1 cellular context compared by ENCODE assay signal in the genomic region with DNA sequence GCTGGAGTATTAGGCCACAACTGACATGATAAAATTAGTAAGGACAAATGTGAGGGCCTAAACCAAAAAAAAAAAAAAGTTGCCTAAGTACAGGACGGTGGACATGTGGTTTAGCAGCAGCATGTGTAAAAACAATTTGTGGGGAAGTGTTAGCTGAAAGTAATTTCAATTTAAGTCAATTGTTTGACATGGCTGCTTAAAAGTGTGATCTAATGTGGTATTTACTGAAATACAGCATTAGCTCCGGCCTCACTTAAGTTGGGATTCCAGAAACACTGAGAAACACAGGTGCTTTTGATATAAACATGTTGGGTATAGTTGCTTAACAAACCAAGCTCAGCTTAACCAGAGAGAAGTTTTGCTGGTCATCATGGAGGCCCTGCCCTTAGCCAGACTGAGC.
TF ChIP-seq lines count a peak whose summit lies in the region.

No MANE protein-coding gene starts in this region.

TF ChIP-seq in GM12878, 131 proteins besides CTCF, POLR2A, EP300 and RAD21 (continued from another document and continues in another):
- TF ChIP-seq ZNF622 (IDR thresholded peaks at IDR 0.05), result no peak
- TF ChIP-seq JUNB (IDR thresholded peaks at IDR 0.05), result no peak
- TF ChIP-seq, protein P1, sequence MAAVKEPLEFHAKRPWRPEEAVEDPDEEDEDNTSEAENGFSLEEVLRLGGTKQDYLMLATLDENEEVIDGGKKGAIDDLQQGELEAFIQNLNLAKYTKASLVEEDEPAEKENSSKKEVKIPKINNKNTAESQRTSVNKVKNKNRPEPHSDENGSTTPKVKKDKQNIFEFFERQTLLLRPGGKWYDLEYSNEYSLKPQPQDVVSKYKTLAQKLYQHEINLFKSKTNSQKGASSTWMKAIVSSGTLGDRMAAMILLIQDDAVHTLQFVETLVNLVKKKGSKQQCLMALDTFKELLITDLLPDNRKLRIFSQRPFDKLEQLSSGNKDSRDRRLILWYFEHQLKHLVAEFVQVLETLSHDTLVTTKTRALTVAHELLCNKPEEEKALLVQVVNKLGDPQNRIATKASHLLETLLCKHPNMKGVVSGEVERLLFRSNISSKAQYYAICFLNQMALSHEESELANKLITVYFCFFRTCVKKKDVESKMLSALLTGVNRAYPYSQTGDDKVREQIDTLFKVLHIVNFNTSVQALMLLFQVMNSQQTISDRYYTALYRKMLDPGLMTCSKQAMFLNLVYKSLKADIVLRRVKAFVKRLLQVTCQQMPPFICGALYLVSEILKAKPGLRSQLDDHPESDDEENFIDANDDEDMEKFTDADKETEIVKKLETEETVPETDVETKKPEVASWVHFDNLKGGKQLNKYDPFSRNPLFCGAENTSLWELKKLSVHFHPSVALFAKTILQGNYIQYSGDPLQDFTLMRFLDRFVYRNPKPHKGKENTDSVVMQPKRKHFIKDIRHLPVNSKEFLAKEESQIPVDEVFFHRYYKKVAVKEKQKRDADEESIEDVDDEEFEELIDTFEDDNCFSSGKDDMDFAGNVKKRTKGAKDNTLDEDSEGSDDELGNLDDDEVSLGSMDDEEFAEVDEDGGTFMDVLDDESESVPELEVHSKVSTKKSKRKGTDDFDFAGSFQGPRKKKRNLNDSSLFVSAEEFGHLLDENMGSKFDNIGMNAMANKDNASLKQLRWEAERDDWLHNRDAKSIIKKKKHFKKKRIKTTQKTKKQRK (IDR thresholded peaks at IDR 0.05; ENCODE audit: low read depth, low read length), result no peak
- TF ChIP-seq, protein P2, sequence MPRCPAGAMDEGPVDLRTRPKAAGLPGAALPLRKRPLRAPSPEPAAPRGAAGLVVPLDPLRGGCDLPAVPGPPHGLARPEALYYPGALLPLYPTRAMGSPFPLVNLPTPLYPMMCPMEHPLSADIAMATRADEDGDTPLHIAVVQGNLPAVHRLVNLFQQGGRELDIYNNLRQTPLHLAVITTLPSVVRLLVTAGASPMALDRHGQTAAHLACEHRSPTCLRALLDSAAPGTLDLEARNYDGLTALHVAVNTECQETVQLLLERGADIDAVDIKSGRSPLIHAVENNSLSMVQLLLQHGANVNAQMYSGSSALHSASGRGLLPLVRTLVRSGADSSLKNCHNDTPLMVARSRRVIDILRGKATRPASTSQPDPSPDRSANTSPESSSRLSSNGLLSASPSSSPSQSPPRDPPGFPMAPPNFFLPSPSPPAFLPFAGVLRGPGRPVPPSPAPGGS (IDR thresholded peaks at IDR 0.05; ENCODE audit: borderline replicate concordance, insufficient read depth, low read depth, low read length, poor library complexity, severe bottlenecking), result no peak
- no peak for TF ChIP-seq YY1 (IDR thresholded peaks at IDR 0.05; ENCODE audit: low read depth, low read length)
- no peak for TF ChIP-seq MEF2B (IDR thresholded peaks at IDR 0.05; ENCODE audit: partially characterized antibody, poor library complexity, severe bottlenecking)
- TF ChIP-seq RUNX3 (IDR thresholded peaks at IDR 0.05; ENCODE audit: low read length), result peak; percentile 83
- peak; percentile 28; the same call in 1 of the 2 replicates for TF ChIP-seq IKZF1 (conservative IDR thresholded peaks at IDR 0.05)
- TF ChIP-seq, protein P3, sequence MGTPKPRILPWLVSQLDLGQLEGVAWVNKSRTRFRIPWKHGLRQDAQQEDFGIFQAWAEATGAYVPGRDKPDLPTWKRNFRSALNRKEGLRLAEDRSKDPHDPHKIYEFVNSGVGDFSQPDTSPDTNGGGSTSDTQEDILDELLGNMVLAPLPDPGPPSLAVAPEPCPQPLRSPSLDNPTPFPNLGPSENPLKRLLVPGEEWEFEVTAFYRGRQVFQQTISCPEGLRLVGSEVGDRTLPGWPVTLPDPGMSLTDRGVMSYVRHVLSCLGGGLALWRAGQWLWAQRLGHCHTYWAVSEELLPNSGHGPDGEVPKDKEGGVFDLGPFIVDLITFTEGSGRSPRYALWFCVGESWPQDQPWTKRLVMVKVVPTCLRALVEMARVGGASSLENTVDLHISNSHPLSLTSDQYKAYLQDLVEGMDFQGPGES (IDR thresholded peaks at IDR 0.05), result no peak
- no peak for TF ChIP-seq ZNF217 (IDR thresholded peaks at IDR 0.05)
- TF ChIP-seq PML (IDR thresholded peaks at IDR 0.05; ENCODE audit: low read length), result no peak
- TF ChIP-seq, protein P4, sequence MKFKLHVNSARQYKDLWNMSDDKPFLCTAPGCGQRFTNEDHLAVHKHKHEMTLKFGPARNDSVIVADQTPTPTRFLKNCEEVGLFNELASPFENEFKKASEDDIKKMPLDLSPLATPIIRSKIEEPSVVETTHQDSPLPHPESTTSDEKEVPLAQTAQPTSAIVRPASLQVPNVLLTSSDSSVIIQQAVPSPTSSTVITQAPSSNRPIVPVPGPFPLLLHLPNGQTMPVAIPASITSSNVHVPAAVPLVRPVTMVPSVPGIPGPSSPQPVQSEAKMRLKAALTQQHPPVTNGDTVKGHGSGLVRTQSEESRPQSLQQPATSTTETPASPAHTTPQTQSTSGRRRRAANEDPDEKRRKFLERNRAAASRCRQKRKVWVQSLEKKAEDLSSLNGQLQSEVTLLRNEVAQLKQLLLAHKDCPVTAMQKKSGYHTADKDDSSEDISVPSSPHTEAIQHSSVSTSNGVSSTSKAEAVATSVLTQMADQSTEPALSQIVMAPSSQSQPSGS (IDR thresholded peaks at IDR 0.05; ENCODE audit: low read length), result 0 out of 2 replicates have a peak, but pooled peaks have one; percentile 25
- TF ChIP-seq GATAD2B (conservative IDR thresholded peaks at IDR 0.05; ENCODE audit: low read depth), result no peak; the same call in 1 of the 2 replicates
- 0 out of 2 replicates have a peak, but pooled peaks have one; percentile 16 for TF ChIP-seq SPI1 (IDR thresholded peaks at IDR 0.05; ENCODE audit: borderline replicate concordance, insufficient read depth, low read depth, low read length)
- no peak for TF ChIP-seq FOXM1 (IDR thresholded peaks at IDR 0.05; ENCODE audit: low read depth, low read length)
- peak; percentile 25; the same call in 1 of the 2 replicates for TF ChIP-seq NFIC (IDR thresholded peaks at IDR 0.05; ENCODE audit: low read depth, low read length)
- no peak for TF ChIP-seq MYB (IDR thresholded peaks at IDR 0.05; ENCODE audit: borderline replicate concordance, low read depth, low read length)
- TF ChIP-seq, protein P5, sequence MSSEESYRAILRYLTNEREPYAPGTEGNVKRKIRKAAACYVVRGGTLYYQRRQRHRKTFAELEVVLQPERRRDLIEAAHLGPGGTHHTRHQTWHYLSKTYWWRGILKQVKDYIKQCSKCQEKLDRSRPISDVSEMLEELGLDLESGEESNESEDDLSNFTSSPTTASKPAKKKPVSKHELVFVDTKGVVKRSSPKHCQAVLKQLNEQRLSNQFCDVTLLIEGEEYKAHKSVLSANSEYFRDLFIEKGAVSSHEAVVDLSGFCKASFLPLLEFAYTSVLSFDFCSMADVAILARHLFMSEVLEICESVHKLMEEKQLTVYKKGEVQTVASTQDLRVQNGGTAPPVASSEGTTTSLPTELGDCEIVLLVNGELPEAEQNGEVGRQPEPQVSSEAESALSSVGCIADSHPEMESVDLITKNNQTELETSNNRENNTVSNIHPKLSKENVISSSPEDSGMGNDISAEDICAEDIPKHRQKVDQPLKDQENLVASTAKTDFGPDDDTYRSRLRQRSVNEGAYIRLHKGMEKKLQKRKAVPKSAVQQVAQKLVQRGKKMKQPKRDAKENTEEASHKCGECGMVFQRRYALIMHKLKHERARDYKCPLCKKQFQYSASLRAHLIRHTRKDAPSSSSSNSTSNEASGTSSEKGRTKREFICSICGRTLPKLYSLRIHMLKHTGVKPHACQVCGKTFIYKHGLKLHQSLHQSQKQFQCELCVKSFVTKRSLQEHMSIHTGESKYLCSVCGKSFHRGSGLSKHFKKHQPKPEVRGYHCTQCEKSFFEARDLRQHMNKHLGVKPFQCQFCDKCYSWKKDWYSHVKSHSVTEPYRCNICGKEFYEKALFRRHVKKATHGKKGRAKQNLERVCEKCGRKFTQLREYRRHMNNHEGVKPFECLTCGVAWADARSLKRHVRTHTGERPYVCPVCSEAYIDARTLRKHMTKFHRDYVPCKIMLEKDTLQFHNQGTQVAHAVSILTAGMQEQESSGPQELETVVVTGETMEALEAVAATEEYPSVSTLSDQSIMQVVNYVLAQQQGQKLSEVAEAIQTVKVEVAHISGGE (CRISPR knock-in tag; IDR thresholded peaks at IDR 0.05), result no peak
- TF ChIP-seq, protein P6, sequence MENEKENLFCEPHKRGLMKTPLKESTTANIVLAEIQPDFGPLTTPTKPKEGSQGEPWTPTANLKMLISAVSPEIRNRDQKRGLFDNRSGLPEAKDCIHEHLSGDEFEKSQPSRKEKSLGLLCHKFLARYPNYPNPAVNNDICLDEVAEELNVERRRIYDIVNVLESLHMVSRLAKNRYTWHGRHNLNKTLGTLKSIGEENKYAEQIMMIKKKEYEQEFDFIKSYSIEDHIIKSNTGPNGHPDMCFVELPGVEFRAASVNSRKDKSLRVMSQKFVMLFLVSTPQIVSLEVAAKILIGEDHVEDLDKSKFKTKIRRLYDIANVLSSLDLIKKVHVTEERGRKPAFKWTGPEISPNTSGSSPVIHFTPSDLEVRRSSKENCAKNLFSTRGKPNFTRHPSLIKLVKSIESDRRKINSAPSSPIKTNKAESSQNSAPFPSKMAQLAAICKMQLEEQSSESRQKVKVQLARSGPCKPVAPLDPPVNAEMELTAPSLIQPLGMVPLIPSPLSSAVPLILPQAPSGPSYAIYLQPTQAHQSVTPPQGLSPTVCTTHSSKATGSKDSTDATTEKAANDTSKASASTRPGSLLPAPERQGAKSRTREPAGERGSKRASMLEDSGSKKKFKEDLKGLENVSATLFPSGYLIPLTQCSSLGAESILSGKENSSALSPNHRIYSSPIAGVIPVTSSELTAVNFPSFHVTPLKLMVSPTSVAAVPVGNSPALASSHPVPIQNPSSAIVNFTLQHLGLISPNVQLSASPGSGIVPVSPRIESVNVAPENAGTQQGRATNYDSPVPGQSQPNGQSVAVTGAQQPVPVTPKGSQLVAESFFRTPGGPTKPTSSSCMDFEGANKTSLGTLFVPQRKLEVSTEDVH (IDR thresholded peaks at IDR 0.05; ENCODE audit: low read depth, partially characterized antibody), result no peak
- TF ChIP-seq, protein P7, sequence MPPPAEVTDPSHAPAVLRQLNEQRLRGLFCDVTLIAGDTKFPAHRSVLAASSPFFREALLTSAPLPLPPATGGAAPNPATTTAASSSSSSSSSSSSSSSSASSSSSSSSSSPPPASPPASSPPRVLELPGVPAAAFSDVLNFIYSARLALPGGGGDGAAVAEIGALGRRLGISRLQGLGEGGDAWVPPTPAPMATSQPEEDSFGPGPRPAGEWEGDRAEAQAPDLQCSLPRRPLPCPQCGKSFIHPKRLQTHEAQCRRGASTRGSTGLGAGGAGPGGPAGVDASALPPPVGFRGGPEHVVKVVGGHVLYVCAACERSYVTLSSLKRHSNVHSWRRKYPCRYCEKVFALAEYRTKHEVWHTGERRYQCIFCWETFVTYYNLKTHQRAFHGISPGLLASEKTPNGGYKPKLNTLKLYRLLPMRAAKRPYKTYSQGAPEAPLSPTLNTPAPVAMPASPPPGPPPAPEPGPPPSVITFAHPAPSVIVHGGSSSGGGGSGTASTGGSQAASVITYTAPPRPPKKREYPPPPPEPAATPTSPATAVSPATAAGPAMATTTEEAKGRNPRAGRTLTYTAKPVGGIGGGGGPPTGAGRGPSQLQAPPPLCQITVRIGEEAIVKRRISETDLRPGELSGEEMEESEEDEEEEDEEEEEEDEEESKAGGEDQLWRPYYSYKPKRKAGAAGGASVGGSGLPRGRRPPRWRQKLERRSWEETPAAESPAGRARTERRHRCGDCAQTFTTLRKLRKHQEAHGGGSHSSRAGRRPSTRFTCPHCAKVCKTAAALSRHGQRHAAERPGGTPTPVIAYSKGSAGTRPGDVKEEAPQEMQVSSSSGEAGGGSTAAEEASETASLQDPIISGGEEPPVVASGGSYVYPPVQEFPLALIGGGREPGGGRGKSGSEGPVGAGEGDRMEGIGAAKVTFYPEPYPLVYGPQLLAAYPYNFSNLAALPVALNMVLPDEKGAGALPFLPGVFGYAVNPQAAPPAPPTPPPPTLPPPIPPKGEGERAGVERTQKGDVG (CRISPR knock-in tag; IDR thresholded peaks at IDR 0.05), result no peak
- no peak for TF ChIP-seq CREB1 (IDR thresholded peaks at IDR 0.05; ENCODE audit: low read depth)
- no peak for TF ChIP-seq PAX8 (IDR thresholded peaks at IDR 0.05)
- TF ChIP-seq RAD51 (IDR thresholded peaks at IDR 0.05), result no peak
- no peak for TF ChIP-seq SIX5 (IDR thresholded peaks at IDR 0.05; ENCODE audit: low read depth, low read length, severe bottlenecking)
- TF ChIP-seq, protein P8, sequence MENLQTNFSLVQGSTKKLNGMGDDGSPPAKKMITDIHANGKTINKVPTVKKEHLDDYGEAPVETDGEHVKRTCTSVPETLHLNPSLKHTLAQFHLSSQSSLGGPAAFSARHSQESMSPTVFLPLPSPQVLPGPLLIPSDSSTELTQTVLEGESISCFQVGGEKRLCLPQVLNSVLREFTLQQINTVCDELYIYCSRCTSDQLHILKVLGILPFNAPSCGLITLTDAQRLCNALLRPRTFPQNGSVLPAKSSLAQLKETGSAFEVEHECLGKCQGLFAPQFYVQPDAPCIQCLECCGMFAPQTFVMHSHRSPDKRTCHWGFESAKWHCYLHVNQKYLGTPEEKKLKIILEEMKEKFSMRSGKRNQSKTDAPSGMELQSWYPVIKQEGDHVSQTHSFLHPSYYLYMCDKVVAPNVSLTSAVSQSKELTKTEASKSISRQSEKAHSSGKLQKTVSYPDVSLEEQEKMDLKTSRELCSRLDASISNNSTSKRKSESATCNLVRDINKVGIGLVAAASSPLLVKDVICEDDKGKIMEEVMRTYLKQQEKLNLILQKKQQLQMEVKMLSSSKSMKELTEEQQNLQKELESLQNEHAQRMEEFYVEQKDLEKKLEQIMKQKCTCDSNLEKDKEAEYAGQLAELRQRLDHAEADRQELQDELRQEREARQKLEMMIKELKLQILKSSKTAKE (IDR thresholded peaks at IDR 0.05; ENCODE audit: low read depth, poor library complexity, severe bottlenecking), result peak; percentile 26
- TF ChIP-seq SMARCA5 (IDR thresholded peaks at IDR 0.05), result no peak
- TF ChIP-seq, protein P9, sequence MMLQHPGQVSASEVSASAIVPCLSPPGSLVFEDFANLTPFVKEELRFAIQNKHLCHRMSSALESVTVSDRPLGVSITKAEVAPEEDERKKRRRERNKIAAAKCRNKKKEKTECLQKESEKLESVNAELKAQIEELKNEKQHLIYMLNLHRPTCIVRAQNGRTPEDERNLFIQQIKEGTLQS (IDR thresholded peaks at IDR 0.05; ENCODE audit: borderline replicate concordance, extremely low read depth, low read depth, low read length), result no peak
- no peak for TF ChIP-seq PAX5 (IDR thresholded peaks at IDR 0.05; ENCODE audit: borderline replicate concordance, low read depth, low read length)
- TF ChIP-seq CREM (IDR thresholded peaks at IDR 0.05; ENCODE audit: low read depth), result no peak
- no peak for TF ChIP-seq TBL1XR1 (IDR thresholded peaks at IDR 0.05; ENCODE audit: low read depth, low read length)
- TF ChIP-seq SMAD1 (IDR thresholded peaks at IDR 0.05; ENCODE audit: low read depth, partially characterized antibody), result no peak
- TF ChIP-seq ZNF24 (IDR thresholded peaks at IDR 0.05), result no peak
- TF ChIP-seq, protein P10, sequence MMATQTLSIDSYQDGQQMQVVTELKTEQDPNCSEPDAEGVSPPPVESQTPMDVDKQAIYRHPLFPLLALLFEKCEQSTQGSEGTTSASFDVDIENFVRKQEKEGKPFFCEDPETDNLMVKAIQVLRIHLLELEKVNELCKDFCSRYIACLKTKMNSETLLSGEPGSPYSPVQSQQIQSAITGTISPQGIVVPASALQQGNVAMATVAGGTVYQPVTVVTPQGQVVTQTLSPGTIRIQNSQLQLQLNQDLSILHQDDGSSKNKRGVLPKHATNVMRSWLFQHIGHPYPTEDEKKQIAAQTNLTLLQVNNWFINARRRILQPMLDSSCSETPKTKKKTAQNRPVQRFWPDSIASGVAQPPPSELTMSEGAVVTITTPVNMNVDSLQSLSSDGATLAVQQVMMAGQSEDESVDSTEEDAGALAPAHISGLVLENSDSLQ (IDR thresholded peaks at IDR 0.05), result no peak
- TF ChIP-seq LARP7 (IDR thresholded peaks at IDR 0.05), result no peak
- no peak for TF ChIP-seq GABPA (IDR thresholded peaks at IDR 0.05; ENCODE audit: low read depth)
- no peak for TF ChIP-seq IRF4 (IDR thresholded peaks at IDR 0.05; ENCODE audit: low read depth, low read length)
- TF ChIP-seq HDAC2 (IDR thresholded peaks at IDR 0.05), result no peak
- TF ChIP-seq STAT3 (IDR thresholded peaks at IDR 0.05; ENCODE audit: low read depth, low read length), result no peak
- TF ChIP-seq SUZ12 (IDR thresholded peaks at IDR 0.05; ENCODE audit: unreplicated experiment), result no peak
